In genomic region chr6:127737009-127737486, GRCh38 we compare ENCODE assay signal across 8 cellular contexts.
DNase-seq lines count a peak whose midpoint lies in the region; ATAC-seq and TF ChIP-seq lines count a peak whose summit lies in the region.

No MANE protein-coding gene starts in this region.

- H3K4me1 ChIP-seq in OCI-LY3 (ENCODE audit: low read length): peaks cover 9% of the 10 kb centered on the region
- peaks cover 0 to 3% (median 0%) of the 10 kb centered on the region in 12 donors for H3K4me1 ChIP-seq in heart left ventricle
- peaks cover 0 to 11% (median 0%) of the 10 kb centered on the region in 4 donors for H3K4me1 ChIP-seq in sigmoid colon

- H3K9me3 ChIP-seq in OCI-LY3 (ENCODE audit: insufficient read depth, low read length): no peaks in the 10 kb centered on the region
- H3K9me3 ChIP-seq in heart left ventricle: no peaks in the 10 kb centered on the region
- no peaks in the 10 kb centered on the region for H3K9me3 ChIP-seq in sigmoid colon

- intact Hi-C loops in heart left ventricle (cut with DNase I): loop anchor here in 9 of 10 donors (1.0 to 10.0 kb wide), 7 partner anchors 590 to 1838 kb away; no protein-coding TSS in a partner anchor
- intact Hi-C loops in sigmoid colon (cut with DNase I): loop anchor here (1.0 to 2.0 kb wide), 2 partner anchors 784 to 994 kb away; no protein-coding TSS in a partner anchor

- no peaks in the 10 kb centered on the region for H3K79me2 ChIP-seq in OCI-LY3 (ENCODE audit: low read length)

- H3K27me3 ChIP-seq in OCI-LY3 (ENCODE audit: low read depth, low read length): no peaks in the 10 kb centered on the region
- H3K27me3 ChIP-seq in heart left ventricle: peaks cover 0 to 8% (median 0%) of the 10 kb centered on the region in 9 donors
- H3K27me3 ChIP-seq in sigmoid colon: no peaks in the 10 kb centered on the region

- peak; percentile 64 to 76 (median 72) for ATAC-seq in heart left ventricle

- no peaks in the 10 kb centered on the region for H4K20me1 ChIP-seq in OCI-LY3 (ENCODE audit: insufficient read depth, low read length)

- H3K4me2 ChIP-seq in OCI-LY3 (ENCODE audit: low read length): no peak overlapping the region

- DNase-seq in stimulated activated CD8-positive, alpha-beta memory T cell treated with anti-CD3 and anti-CD28 coated beads, Interleukin-12 subunit alpha, Interleukin-12 subunit beta, amount 100 ng/mL, for 24 hours (ENCODE audit: extremely low read depth): peak; percentile 1
- DNase-seq in stimulated activated CD8-positive, alpha-beta memory T cell treated with anti-CD3 and anti-CD28 coated beads, Interleukin-4, amount 100 ng/mL, for 48 hours: no peak
- DNase-seq in HCEC 1CT: peak; percentile 71
- peak; percentile 59 for DNase-seq in LHCN-M2 (ENCODE audit: low read depth)
- DNase-seq in activated naive CD8-positive, alpha-beta T cell treated with anti-CD3 and anti-CD28 coated beads, Interleukin-2, amount 50 U/mL, for 16 hours (ENCODE audit: low read depth, low spot score): peak; percentile 3
- peak in 2 of 5 donors; percentile 26 to 35 for DNase-seq in heart left ventricle
- no peak for DNase-seq in sigmoid colon

- no peak overlapping the region for H3K9ac ChIP-seq in OCI-LY3 (ENCODE audit: low read length)

- no peak for TF ChIP-seq EP300 in sigmoid colon (IDR thresholded peaks at IDR 0.05)

- no peak overlapping the region for H3K27ac ChIP-seq in OCI-LY3 (ENCODE audit: low read length)
- H3K27ac ChIP-seq in heart left ventricle: no peak overlapping the region
- H3K27ac ChIP-seq in sigmoid colon: no peak overlapping the region

- peak; percentile 56 for TF ChIP-seq CTCF in OCI-LY3 (IDR thresholded peaks at IDR 0.05; ENCODE audit: low read depth, low read length)
- peak; percentile 45 to 77 (median 65) for TF ChIP-seq CTCF in heart left ventricle (IDR thresholded peaks at IDR 0.05)
- peak; percentile 21 to 55 (median 42) for TF ChIP-seq CTCF in sigmoid colon (IDR thresholded peaks at IDR 0.05)

- no peaks in the 10 kb centered on the region for H3K36me3 ChIP-seq in OCI-LY3 (replicated peaks; ENCODE audit: low read depth, low read length)
- H3K36me3 ChIP-seq in heart left ventricle: no peaks in the 10 kb centered on the region
- no peaks in the 10 kb centered on the region for H3K36me3 ChIP-seq in sigmoid colon

- no peak for TF ChIP-seq POLR2A in heart left ventricle (IDR thresholded peaks at IDR 0.05)
- TF ChIP-seq POLR2A in sigmoid colon (IDR thresholded peaks at IDR 0.05): no peak

- H3K4me3 ChIP-seq in OCI-LY3 (ENCODE audit: low read length) (no peak overlapping the region), heart left ventricle (no peak overlapping the region), sigmoid colon (no peak overlapping the region)

- H2AFZ ChIP-seq in OCI-LY3 (ENCODE audit: low read depth, low read length): no peak overlapping the region

Comparison
In these comparisons a context has a peak if more than half of its experiments do, and no peak if none do; other contexts are left out.
1. DNase-seq: peak in stimulated activated CD8-positive, alpha-beta memory T cell treated with anti-CD3 and anti-CD28 coated beads, Interleukin-12 subunit alpha, Interleukin-12 subunit beta, amount 100 ng/mL, for 24 hours (single experiment), HCEC 1CT (single experiment), LHCN-M2 (single experiment) and activated naive CD8-positive, alpha-beta T cell treated with anti-CD3 and anti-CD28 coated beads, Interleukin-2, amount 50 U/mL, for 16 hours (single experiment); none in stimulated activated CD8-positive, alpha-beta memory T cell treated with anti-CD3 and anti-CD28 coated beads, Interleukin-4, amount 100 ng/mL, for 48 hours (single experiment) and sigmoid colon (single experiment).
2. Peak in every context shown above with its lines, with median percentiles within 50 percentile points of each other: CTCF ChIP-seq.